19 cellular contexts compared by ENCODE assay signal in genomic region chr1:79362470-79362869, GRCh38.
DNase-seq lines count a peak whose midpoint lies in the region; ATAC-seq and TF ChIP-seq lines count a peak whose summit lies in the region.
"Had no signal": no experiment of that assay in that cellular context is flagged by ENCODE, and none has a peak within 500 bp of the region (broad histone marks: within the 10 kb centered on the region; RNA-seq: fewer than 3 reads in every experiment).

No MANE protein-coding gene starts in this region.

- no peak overlapping the region for H3K4me3 Mint-ChIP-seq in chondrocyte (ENCODE audit: unreplicated experiment)
- H3K4me3 Mint-ChIP-seq in progenitor cell of endocrine pancreas (ENCODE audit: low read depth) = no peak overlapping the region
- H3K4me3 Mint-ChIP-seq in naive thymus-derived CD4-positive, alpha-beta T cell = no peak overlapping the region

- POLR2A ChIA-PET in naive thymus-derived CD4-positive, alpha-beta T cell (lab: Charles Lee) = no interaction called here

- no peaks in the 10 kb centered on the region for H3K9me3 Mint-ChIP-seq in chondrocyte (ENCODE audit: low read depth)
- no peaks in the 10 kb centered on the region for H3K9me3 Mint-ChIP-seq in progenitor cell of endocrine pancreas (ENCODE audit: low read depth)
- peaks cover 0 to 5% (median 0%) of the 10 kb centered on the region in 11 donors for H3K9me3 Mint-ChIP-seq in naive thymus-derived CD4-positive, alpha-beta T cell

- no peaks in the 10 kb centered on the region for H3K4me1 ChIP-seq in right lobe of liver
- H3K4me1 ChIP-seq in naive thymus-derived CD4-positive, alpha-beta T cell (ENCODE audit: control insufficient read depth in 2 of 2, insufficient read depth in 2 of 2, low read length in 2 of 2) = no peaks in the 10 kb centered on the region

- H3K27me3 Mint-ChIP-seq in chondrocyte (ENCODE audit: low read depth) (no peaks in the 10 kb centered on the region), progenitor cell of endocrine pancreas (no peaks in the 10 kb centered on the region)
- H3K27me3 Mint-ChIP-seq in naive thymus-derived CD4-positive, alpha-beta T cell = no peaks in the 10 kb centered on the region

- no peaks in the 10 kb centered on the region for H3K36me3 ChIP-seq in right lobe of liver
- no peaks in the 10 kb centered on the region for H3K36me3 ChIP-seq in naive thymus-derived CD4-positive, alpha-beta T cell (ENCODE audit: control insufficient read depth in 2 of 3, insufficient read depth in 3 of 3, low read length in 3 of 3)

- no peak for TF ChIP-seq POLR2A in right lobe of liver (IDR thresholded peaks at IDR 0.05)

- H3K4me3 ChIP-seq in fibroblast of pulmonary artery (replicated peaks; ENCODE audit: low read depth, low read length) (no peak overlapping the region), right lobe of liver (no peak overlapping the region)
- no peak overlapping the region for H3K4me3 ChIP-seq in naive thymus-derived CD4-positive, alpha-beta T cell (ENCODE audit: low read length)

- ATAC-seq in right lobe of liver = no peak
- ATAC-seq in naive thymus-derived CD4-positive, alpha-beta T cell = no peak
- ATAC-seq: Right ventricle myocardium inferior had no signal

- H3K27ac ChIP-seq in right lobe of liver = no peak overlapping the region
- H3K27ac ChIP-seq in naive thymus-derived CD4-positive, alpha-beta T cell (ENCODE audit: low read depth, low read length) = no peak overlapping the region
- H3K27ac ChIP-seq: C4-2B had no signal

- DNase-seq in NCI-H146 treated with DMSO at 0.1 percent for 48 hours (lab: John Stamatoyannopoulos, UW; ENCODE audit: unreplicated experiment) (peak; percentile 72), chondrocyte (ENCODE audit: low spot score) (no peak), fibroblast of pulmonary artery (ENCODE audit: low read depth) (no peak), progenitor cell of endocrine pancreas (ENCODE audit: low spot score, unreplicated experiment) (no peak), cerebellar cortex (ENCODE audit: low spot score) (no peak), right lobe of liver (no peak), DMS153 treated with DMSO at 0.1 percent for 48 hours (lab: John Stamatoyannopoulos, UW; ENCODE audit: unreplicated experiment) (no peak)
- DNase-seq in naive thymus-derived CD4-positive, alpha-beta T cell = no peak
- DNase-seq: DND-41; H7; KG1; MV-4-11; NCI-H2029; NCI-H2171; NCI-H446; NCI-H526 treated with DMSO at 0.1 percent for 48 hours; NK-92 treated with Interleukin-12 subunit alpha and Interleukin-12 subunit beta, amount 100 ng/mL, for 24 hours had no signal

- 68% methylated on average over 3 of the region's 3 CpGs for WGBS in right lobe of liver (ENCODE audit: insufficient coverage, low coverage, low lambda C conversion rate, missing lambda C conversion rate)

- intact Hi-C loops in right lobe of liver (cut with DNase I) = no loop called here
- intact Hi-C loops in naive thymus-derived CD4-positive, alpha-beta T cell (cut with micrococcal nuclease) = no loop called here

- H3K36me3 Mint-ChIP-seq in chondrocyte (ENCODE audit: low read depth) = no peaks in the 10 kb centered on the region
- no peaks in the 10 kb centered on the region for H3K36me3 Mint-ChIP-seq in progenitor cell of endocrine pancreas (ENCODE audit: insufficient read depth)
- H3K36me3 Mint-ChIP-seq in naive thymus-derived CD4-positive, alpha-beta T cell = no peaks in the 10 kb centered on the region

- H3K27me3 ChIP-seq in right lobe of liver = no peaks in the 10 kb centered on the region
- no peaks in the 10 kb centered on the region for H3K27me3 ChIP-seq in naive thymus-derived CD4-positive, alpha-beta T cell (ENCODE audit: control insufficient read depth in 2 of 2, insufficient read depth in 2 of 2, low read length in 2 of 2)

- no peaks in the 10 kb centered on the region for H3K4me1 Mint-ChIP-seq in chondrocyte (ENCODE audit: low read depth)
- peaks cover 4% of the 10 kb centered on the region for H3K4me1 Mint-ChIP-seq in progenitor cell of endocrine pancreas (ENCODE audit: low read depth)
- H3K4me1 Mint-ChIP-seq in naive thymus-derived CD4-positive, alpha-beta T cell = peaks cover 0 to 2% (median 0%) of the 10 kb centered on the region in 7 donors

- TF ChIP-seq CTCF in chondrocyte (IDR thresholded peaks at IDR 0.05) (peak; percentile 39), fibroblast of pulmonary artery (IDR thresholded peaks at IDR 0.05; ENCODE audit: low read length, missing control alignments) (peak; percentile 14), progenitor cell of endocrine pancreas (IDR thresholded peaks at IDR 0.05; ENCODE audit: unreplicated experiment) (peak; percentile 20), right lobe of liver (IDR thresholded peaks at IDR 0.05) (no peak)

- CTCF ChIA-PET in naive thymus-derived CD4-positive, alpha-beta T cell (lab: Charles Lee) = no interaction called here

- no peaks in the 10 kb centered on the region for H3K9me3 ChIP-seq in right lobe of liver
- no peaks in the 10 kb centered on the region for H3K9me3 ChIP-seq in naive thymus-derived CD4-positive, alpha-beta T cell (ENCODE audit: control insufficient read depth in 2 of 3, low read length in 3 of 3)

- H3K27ac Mint-ChIP-seq in chondrocyte (ENCODE audit: unreplicated experiment) (no peak overlapping the region), progenitor cell of endocrine pancreas (no peak overlapping the region)
- no peak overlapping the region for H3K27ac Mint-ChIP-seq in naive thymus-derived CD4-positive, alpha-beta T cell

Comparison
In these comparisons a context has a peak if more than half of its experiments do, and no peak if none do; other contexts are left out.
1. CTCF ChIP-seq: peak in chondrocyte (single experiment), fibroblast of pulmonary artery (single experiment) and progenitor cell of endocrine pancreas (single experiment); none in right lobe of liver (0 of 4).